21 cellular contexts compared by ENCODE assay signal in genomic region chr16:82876951-82877350, GRCh38.
"Had no signal": no experiment of that assay in that cellular context is flagged by ENCODE, and none has a peak within 500 bp of the region (broad histone marks: within the 10 kb centered on the region; RNA-seq: fewer than 3 reads in every experiment).

No MANE protein-coding gene starts in this region.

- H3K27ac ChIP-seq: colonic mucosa, epithelial cell of prostate, esophagus squamous epithelium, gastrocnemius medialis, heart right ventricle, left lung, lower lobe of right lung had no signal

- H3K27me3 ChIP-seq: colonic mucosa, esophagus squamous epithelium, gastrocnemius medialis, heart right ventricle, left lung had no signal

- H3K4me3 ChIP-seq: colonic mucosa, esophagus squamous epithelium, gastrocnemius medialis, heart right ventricle, left lung, lower lobe of right lung, mucosa of descending colon had no signal

- H3K36me3 ChIP-seq: colonic mucosa, esophagus squamous epithelium, gastrocnemius medialis, heart right ventricle, left lung, lower lobe of right lung had no signal

- DNase-seq: colonic mucosa; cortex of kidney; effector CD8-positive, alpha-beta T cell; erythroblast; esophagus squamous epithelium; foreskin fibroblast; foreskin melanocyte; gastrocnemius medialis; glutamatergic neuron; head of caudate nucleus; heart right ventricle; hippocampal formation; left cardiac atrium; left lung; left ventricle myocardium superior; lower lobe of right lung; mesenchymal stem cell; mucosa of descending colon; naive B cell; naive thymus-derived CD8-positive, alpha-beta T cell had no signal

- H3K4me1 ChIP-seq: colonic mucosa, esophagus squamous epithelium, left lung, lower lobe of right lung had no signal

- H3K9me3 ChIP-seq: colonic mucosa, esophagus squamous epithelium, gastrocnemius medialis, lower lobe of right lung had no signal
